ENCODE assay signal across 1 cellular context in the genomic region with DNA sequence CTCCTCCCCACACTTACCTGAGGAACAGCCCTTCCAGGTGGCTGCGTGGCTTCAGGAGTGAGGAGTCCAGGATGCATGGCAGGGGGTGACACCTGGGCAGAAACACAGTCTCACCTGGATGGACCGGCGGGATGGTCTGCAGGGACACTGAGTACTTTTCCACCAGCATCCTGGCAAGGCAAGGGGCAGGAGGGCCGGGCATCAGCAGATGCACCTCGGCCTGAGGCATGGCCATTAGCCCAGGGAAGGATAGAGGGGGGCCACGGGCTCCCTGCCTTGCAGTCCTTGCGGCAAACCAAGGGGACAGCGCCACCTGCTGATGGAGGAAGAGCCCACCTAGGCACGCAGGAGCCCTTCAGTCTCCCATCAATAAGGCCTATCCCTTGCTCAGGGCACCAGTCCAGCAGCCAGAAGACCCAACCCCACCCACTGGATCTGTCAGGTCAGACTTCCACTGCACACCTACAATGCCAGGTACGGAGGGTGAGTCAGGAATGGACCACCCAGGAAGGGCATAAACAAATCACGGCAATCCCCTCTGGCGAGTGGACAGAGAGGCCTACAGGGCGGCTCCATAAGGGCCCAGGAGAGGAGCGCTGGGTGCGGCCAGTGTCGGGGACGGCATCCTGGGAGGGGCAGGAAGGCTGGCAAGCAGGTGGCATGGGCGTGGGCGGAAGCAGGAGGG.
A peak's percentile ranks its signal among the peaks of the same experiment; 100 is the strongest.
TF ChIP-seq lines count a peak whose summit lies in the region.

No MANE protein-coding gene starts in this region.

TF ChIP-seq in HepG2, 621 proteins besides CTCF, POLR2A, EP300 and RAD21 (continued from another document):
- TF ChIP-seq, protein P1, sequence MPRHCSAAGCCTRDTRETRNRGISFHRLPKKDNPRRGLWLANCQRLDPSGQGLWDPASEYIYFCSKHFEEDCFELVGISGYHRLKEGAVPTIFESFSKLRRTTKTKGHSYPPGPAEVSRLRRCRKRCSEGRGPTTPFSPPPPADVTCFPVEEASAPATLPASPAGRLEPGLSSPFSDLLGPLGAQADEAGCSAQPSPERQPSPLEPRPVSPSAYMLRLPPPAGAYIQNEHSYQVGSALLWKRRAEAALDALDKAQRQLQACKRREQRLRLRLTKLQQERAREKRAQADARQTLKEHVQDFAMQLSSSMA (CRISPR knock-in tag; IDR thresholded peaks at IDR 0.05) = no peak
- TF ChIP-seq, protein P2, sequence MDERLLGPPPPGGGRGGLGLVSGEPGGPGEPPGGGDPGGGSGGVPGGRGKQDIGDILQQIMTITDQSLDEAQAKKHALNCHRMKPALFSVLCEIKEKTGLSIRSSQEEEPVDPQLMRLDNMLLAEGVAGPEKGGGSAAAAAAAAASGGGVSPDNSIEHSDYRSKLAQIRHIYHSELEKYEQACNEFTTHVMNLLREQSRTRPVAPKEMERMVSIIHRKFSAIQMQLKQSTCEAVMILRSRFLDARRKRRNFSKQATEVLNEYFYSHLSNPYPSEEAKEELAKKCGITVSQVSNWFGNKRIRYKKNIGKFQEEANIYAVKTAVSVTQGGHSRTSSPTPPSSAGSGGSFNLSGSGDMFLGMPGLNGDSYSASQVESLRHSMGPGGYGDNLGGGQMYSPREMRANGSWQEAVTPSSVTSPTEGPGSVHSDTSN (CRISPR knock-in tag; IDR thresholded peaks at IDR 0.05) = no peak
- TF ChIP-seq ZNF207 (IDR thresholded peaks at IDR 0.05; ENCODE audit: borderline replicate concordance) (no peak), ZNF883 (CRISPR knock-in tag; IDR thresholded peaks at IDR 0.05; ENCODE audit: not compliant biosample characterization) (no peak), SALL2 (CRISPR knock-in tag; IDR thresholded peaks at IDR 0.05) (no peak), ZNF235 (CRISPR knock-in tag; IDR thresholded peaks at IDR 0.05; ENCODE audit: borderline replicate concordance) (no peak), POLR2AphosphoS2 (IDR thresholded peaks at IDR 0.05; ENCODE audit: low read depth, low read length) (no peak), ZNF879 (CRISPR knock-in tag; IDR thresholded peaks at IDR 0.05) (no peak), SP5 (CRISPR knock-in tag; IDR thresholded peaks at IDR 0.05; ENCODE audit: borderline replicate concordance, low read depth) (no peak), SPEN (CRISPR knock-in tag; IDR thresholded peaks at IDR 0.05; ENCODE audit: low read depth) (peak; percentile 53; the same call in 1 of the 2 replicates), NFKBIZ (CRISPR knock-in tag; IDR thresholded peaks at IDR 0.05) (no peak), ZFP1 (CRISPR knock-in tag; IDR thresholded peaks at IDR 0.05) (no peak), ATAD3A (CRISPR knock-in tag; IDR thresholded peaks at IDR 0.05) (no peak), ESRRA (CRISPR knock-in tag; IDR thresholded peaks at IDR 0.05; ENCODE audit: low read depth) (0 out of 2 replicates have a peak, but pooled peaks have one; percentile 30), ZNF766 (CRISPR knock-in tag; IDR thresholded peaks at IDR 0.05; ENCODE audit: borderline replicate concordance) (no peak), CEBPB (IDR thresholded peaks at IDR 0.05; ENCODE audit: borderline replicate concordance, low read depth, low read length) (no peak), GTF3A (CRISPR knock-in tag; conservative IDR thresholded peaks at IDR 0.05) (no peak), ZNF782 (CRISPR knock-in tag; IDR thresholded peaks at IDR 0.05; ENCODE audit: borderline replicate concordance) (0 out of 2 replicates have a peak, but pooled peaks have one; percentile 79), RFXAP (CRISPR knock-in tag; IDR thresholded peaks at IDR 0.05; ENCODE audit: borderline replicate concordance) (peak; percentile 17; the same call in 1 of the 2 replicates), ZNF709 (CRISPR knock-in tag; IDR thresholded peaks at IDR 0.05) (no peak)
- TF ChIP-seq, protein P3, sequence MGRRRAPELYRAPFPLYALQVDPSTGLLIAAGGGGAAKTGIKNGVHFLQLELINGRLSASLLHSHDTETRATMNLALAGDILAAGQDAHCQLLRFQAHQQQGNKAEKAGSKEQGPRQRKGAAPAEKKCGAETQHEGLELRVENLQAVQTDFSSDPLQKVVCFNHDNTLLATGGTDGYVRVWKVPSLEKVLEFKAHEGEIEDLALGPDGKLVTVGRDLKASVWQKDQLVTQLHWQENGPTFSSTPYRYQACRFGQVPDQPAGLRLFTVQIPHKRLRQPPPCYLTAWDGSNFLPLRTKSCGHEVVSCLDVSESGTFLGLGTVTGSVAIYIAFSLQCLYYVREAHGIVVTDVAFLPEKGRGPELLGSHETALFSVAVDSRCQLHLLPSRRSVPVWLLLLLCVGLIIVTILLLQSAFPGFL (CRISPR knock-in tag; IDR thresholded peaks at IDR 0.05) = no peak
- TF ChIP-seq, protein P4, sequence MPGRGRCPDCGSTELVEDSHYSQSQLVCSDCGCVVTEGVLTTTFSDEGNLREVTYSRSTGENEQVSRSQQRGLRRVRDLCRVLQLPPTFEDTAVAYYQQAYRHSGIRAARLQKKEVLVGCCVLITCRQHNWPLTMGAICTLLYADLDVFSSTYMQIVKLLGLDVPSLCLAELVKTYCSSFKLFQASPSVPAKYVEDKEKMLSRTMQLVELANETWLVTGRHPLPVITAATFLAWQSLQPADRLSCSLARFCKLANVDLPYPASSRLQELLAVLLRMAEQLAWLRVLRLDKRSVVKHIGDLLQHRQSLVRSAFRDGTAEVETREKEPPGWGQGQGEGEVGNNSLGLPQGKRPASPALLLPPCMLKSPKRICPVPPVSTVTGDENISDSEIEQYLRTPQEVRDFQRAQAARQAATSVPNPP (CRISPR knock-in tag; IDR thresholded peaks at IDR 0.05) = no peak
